ENCODE assay signal across 18 cellular contexts in genomic region chr7:110600983-110601382, GRCh38.
DNase-seq lines count a peak whose midpoint lies in the region.
"Had no signal": no experiment of that assay in that cellular context is flagged by ENCODE, and none has a peak within 500 bp of the region (broad histone marks: within the 10 kb centered on the region; RNA-seq: fewer than 3 reads in every experiment).

No MANE protein-coding gene starts in this region.

- peak; percentile 20 for DNase-seq in NCI-H524 (lab: John Stamatoyannopoulos, UW)
- DNase-seq in NCI-H524 treated with DMSO at 0.1 percent for 48 hours (lab: John Stamatoyannopoulos, UW) = no peak
- peak; percentile 47 for DNase-seq in NCI-H2107 (lab: John Stamatoyannopoulos, UW)
- DNase-seq in NCI-H748 treated with DMSO at 0.1 percent for 48 hours (lab: John Stamatoyannopoulos, UW) = peak; percentile 27
- DNase-seq in NCI-H526 treated with DMSO at 0.1 percent for 48 hours (lab: John Stamatoyannopoulos, UW) = no peak
- DNase-seq in anterior cingulate cortex (lab: John Stamatoyannopoulos, UW) = no peak
- DNase-seq in GM19238 (ENCODE audit: insufficient read length, low spot score) = no peak
- DNase-seq in AG08396 (ENCODE audit: low spot score) = no peak
- DNase-seq: 8988T; activated naive CD4-positive, alpha-beta T cell; activated T-cell treated with anti-CD3 and anti-CD28 coated beads, Interleukin-2, amount 50 U/mL, for 4 hours; adrenal gland; BE2C; effector CD4-positive, alpha-beta T cell; foreskin fibroblast; heart left ventricle; left colon; upper lobe of left lung had no signal

Comparison
In these comparisons a context has a peak if more than half of its experiments do, and no peak if none do; other contexts are left out.
1. DNase-seq: peak in NCI-H524 (2 of 2), NCI-H2107 (single experiment) and NCI-H748 treated with DMSO at 0.1 percent for 48 hours (single experiment); none in NCI-H524 treated with DMSO at 0.1 percent for 48 hours (single experiment), NCI-H526 treated with DMSO at 0.1 percent for 48 hours (single experiment), anterior cingulate cortex (0 of 58), GM19238 (single experiment) and AG08396 (single experiment).